Comparison of ENCODE assay signal across 16 cellular contexts in genomic region chr1:89919174-89919573, GRCh38.
"Had no signal": no experiment of that assay in that cellular context is flagged by ENCODE, and none has a peak within 500 bp of the region (broad histone marks: within the 10 kb centered on the region; RNA-seq: fewer than 3 reads in every experiment).

No MANE protein-coding gene starts in this region.

- H3K27ac ChIP-seq: epithelial cell of prostate, heart right ventricle, upper lobe of right lung had no signal

- H3K9me3 ChIP-seq: mucosa of descending colon, upper lobe of right lung had no signal

- H3K4me1 ChIP-seq: upper lobe of right lung had no signal

- H3K4me3 ChIP-seq: heart right ventricle, mucosa of descending colon, upper lobe of right lung had no signal

- DNase-seq: activated CD4-positive, alpha-beta T cell treated with anti-CD3 and anti-CD28 coated beads, Interleukin-2, amount 10 ng/mL, durations not matched to agents 7 days and 5 days; activated CD8-positive, alpha-beta memory T cell treated with anti-CD3 and anti-CD28 coated beads for 24 hours; activated gamma-delta T cell treated with Interleukin-2 at 50 U/mL for 16 hours; anterior cingulate cortex; effector memory CD8-positive, alpha-beta T cell; foreskin melanocyte; heart right ventricle; left colon; mucosa of descending colon; natural killer cell; retina; stimulated activated CD4-positive, alpha-beta T cell treated with anti-CD3 and anti-CD28 coated beads, Interleukin-4, amount 100 ng/mL, for 4 hours; stimulated activated CD8-positive, alpha-beta memory T cell treated with anti-CD3 and anti-CD28 coated beads, Interleukin-4, amount 100 ng/mL, for 48 hours; stimulated activated naive CD4-positive, alpha-beta T cell treated with Interleukin-2 at 50 U/mL for 16 hours; upper lobe of right lung had no signal

- H3K27me3 ChIP-seq: heart right ventricle, upper lobe of right lung had no signal

- ATAC-seq: effector memory CD8-positive, alpha-beta T cell; heart right ventricle; left colon; mucosa of descending colon; natural killer cell; upper lobe of right lung had no signal

- H3K36me3 ChIP-seq: upper lobe of right lung had no signal
